11 cellular contexts compared by ENCODE assay signal in the genomic region with DNA sequence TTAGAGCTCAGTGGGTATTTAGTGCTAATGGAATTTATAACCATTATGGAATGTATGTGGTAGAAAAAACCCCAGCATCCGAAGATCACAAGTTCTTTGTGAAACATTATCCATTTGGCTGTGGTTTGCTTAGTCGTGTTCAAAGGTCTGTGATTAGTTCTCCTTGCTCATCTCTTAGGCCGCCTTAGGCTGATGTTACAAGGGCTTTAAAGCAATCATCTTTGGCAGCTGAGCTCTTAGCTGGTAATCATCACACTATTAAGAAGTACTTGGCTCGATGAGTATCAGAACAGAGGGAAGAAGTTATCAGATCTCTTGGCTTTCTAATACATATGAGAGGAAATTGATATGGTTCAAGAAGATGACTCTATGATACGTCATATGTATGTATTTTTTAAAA.
DNase-seq lines count a peak whose midpoint lies in the region; TF ChIP-seq lines count a peak whose summit lies in the region.
"Had no signal": no experiment of that assay in that cellular context is flagged by ENCODE, and none has a peak within 500 bp of the region (broad histone marks: within the 10 kb centered on the region; RNA-seq: fewer than 3 reads in every experiment).

No MANE protein-coding gene starts in this region.

- peak overlapping the region; percentile 65 for H3K27ac ChIP-seq in epithelial cell of prostate
- peak overlapping the region; percentile 90 for H3K27ac ChIP-seq in osteoblast (ENCODE audit: low read depth, low read length)
- no peak overlapping the region for H3K27ac ChIP-seq in stomach

- TF ChIP-seq EP300 in stomach (IDR thresholded peaks at IDR 0.05) = no peak

- H3K4me3 ChIP-seq in osteoblast (ENCODE audit: insufficient read depth, low read length) = no peak overlapping the region
- H3K4me3 ChIP-seq in stomach = no peak overlapping the region

- H3K9me3 ChIP-seq in osteoblast (ENCODE audit: low read depth, low read length) (no peaks in the 10 kb centered on the region), stomach (no peaks in the 10 kb centered on the region)

- H3K4me1 ChIP-seq in osteoblast (ENCODE audit: insufficient read depth, low read length) (peaks cover 21% of the 10 kb centered on the region), stomach (no peaks in the 10 kb centered on the region)

- no peaks in the 10 kb centered on the region for H3K36me3 ChIP-seq in osteoblast (ENCODE audit: insufficient read depth, low read length)
- H3K36me3 ChIP-seq in stomach = no peaks in the 10 kb centered on the region

- intact Hi-C loops in stomach (cut with DNase I; ENCODE audit: low total_unique reads) = no loop called here

- TF ChIP-seq POLR2A in stomach (IDR thresholded peaks at IDR 0.05) = no peak

- peak; percentile 91 for DNase-seq in EH (ENCODE audit: low read depth)
- peak; percentile 12 to 59 for DNase-seq in NCI-H524 (lab: John Stamatoyannopoulos, UW)
- peak; percentile 34 for DNase-seq in epithelial cell of prostate (ENCODE audit: low read depth, low spot score)
- peak; percentile 29 for DNase-seq in osteoblast (ENCODE audit: insufficient read length, low spot score, missing footprints)
- no peak for DNase-seq in NCI-H1694 treated with DMSO at 0.1 percent for 48 hours (lab: John Stamatoyannopoulos, UW)
- DNase-seq in cerebellar nuclear complex (lab: John Stamatoyannopoulos, UW) = no peak
- DNase-seq in stomach = no peak
- DNase-seq in GM19238 (ENCODE audit: insufficient read length, low spot score) = no peak
- DNase-seq: activated naive CD8-positive, alpha-beta T cell treated with anti-CD3 and anti-CD28 coated beads, Interleukin-2, amount 50 U/mL, for 24 hours; effector memory CD8-positive, alpha-beta T cell; NCI-H1105 had no signal

- H3K27me3 ChIP-seq in osteoblast (ENCODE audit: insufficient read depth, low read length) = no peaks in the 10 kb centered on the region
- H3K27me3 ChIP-seq in stomach = no peaks in the 10 kb centered on the region

- H3K79me2 ChIP-seq in osteoblast (ENCODE audit: insufficient read depth, low read length) = no peaks in the 10 kb centered on the region

- 43 to 57% (median 50%) methylated on average over 5 of the region's 5 CpGs for WGBS in stomach, 5 donors

- no peaks in the 10 kb centered on the region for H4K20me1 ChIP-seq in osteoblast (ENCODE audit: insufficient read depth, low read length)

- peak overlapping the region; percentile 59 for H3K4me2 ChIP-seq in osteoblast (ENCODE audit: insufficient read depth, low read length)

- TF ChIP-seq CTCF in osteoblast (IDR thresholded peaks at IDR 0.05; ENCODE audit: extremely low read depth, low read depth, low read length) (no peak), stomach (IDR thresholded peaks at IDR 0.05) (no peak)

- H2AFZ ChIP-seq in osteoblast (ENCODE audit: low read length) = no peak overlapping the region

Comparison
In these comparisons a context has a peak if more than half of its experiments do, and no peak if none do; other contexts are left out.
1. DNase-seq: peak in EH (single experiment), NCI-H524 (2 of 2), epithelial cell of prostate (single experiment) and osteoblast (single experiment); none in NCI-H1694 treated with DMSO at 0.1 percent for 48 hours (single experiment), cerebellar nuclear complex (0 of 2), stomach (single experiment) and GM19238 (single experiment).
2. H3K27ac ChIP-seq: peak in epithelial cell of prostate (single experiment) and osteoblast (single experiment); none in stomach (0 of 5).